9 cellular contexts compared by ENCODE assay signal in the genomic region with DNA sequence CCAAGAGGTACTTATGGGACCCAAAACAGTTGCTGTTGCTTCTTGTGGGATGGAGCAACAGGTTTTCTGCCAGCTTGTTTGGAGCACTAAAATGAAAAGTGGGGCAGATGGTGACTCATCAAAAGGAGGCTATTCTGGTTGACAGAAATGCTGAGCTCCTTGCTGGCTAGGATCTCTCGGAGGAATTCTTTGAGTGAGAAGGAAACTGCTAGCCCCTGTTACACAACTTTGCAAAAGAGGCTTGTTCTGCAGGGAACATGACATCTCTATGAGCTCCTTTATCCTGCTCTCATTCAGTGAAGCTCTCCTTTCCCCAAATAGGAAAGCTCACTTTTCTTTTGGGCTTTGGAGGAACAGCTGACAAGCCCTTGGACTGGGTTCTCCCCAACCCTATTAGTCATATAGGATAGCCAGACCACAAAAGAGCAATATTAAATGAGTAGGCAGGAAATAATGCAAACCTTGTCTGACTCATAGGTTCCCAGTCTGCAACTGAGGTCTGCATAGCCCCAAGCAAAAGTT.
DNase-seq lines count a peak whose midpoint lies in the region; ATAC-seq and TF ChIP-seq lines count a peak whose summit lies in the region.
"Had no signal": no experiment of that assay in that cellular context is flagged by ENCODE, and none has a peak within 500 bp of the region (broad histone marks: within the 10 kb centered on the region; RNA-seq: fewer than 3 reads in every experiment).

No MANE protein-coding gene starts in this region.

- H3K4me1 ChIP-seq in ascending aorta: peaks cover 2 to 5% of the 10 kb centered on the region in 2 donors

- H3K27ac ChIP-seq in ascending aorta: no peak overlapping the region

- intact Hi-C loops in ascending aorta (cut with DNase I): no loop called here

- TF ChIP-seq CTCF in astrocyte of the cerebellum (IDR thresholded peaks at IDR 0.05; ENCODE audit: low read depth, low read length, missing control alignments): no peak
- TF ChIP-seq CTCF in ascending aorta (IDR thresholded peaks at IDR 0.05): no peak

- ATAC-seq in GM18517 (IDR thresholded peaks at IDR 0.05; ENCODE audit: unreplicated experiment): no peak

- H3K27me3 ChIP-seq in ascending aorta: no peaks in the 10 kb centered on the region

- no peak overlapping the region for H3K4me3 ChIP-seq in astrocyte of the cerebellum (ENCODE audit: low read depth, low read length)
- no peak overlapping the region for H3K4me3 ChIP-seq in ascending aorta

- in situ Hi-C loops in astrocyte of the cerebellum (cut with HindIII; ENCODE audit: low sequenced_read_pairs): no loop called here

- peaks cover 70 to 84% of the 10 kb centered on the region in 2 donors for H3K36me3 ChIP-seq in ascending aorta

- peak; percentile 84 for DNase-seq in AG20443 (ENCODE audit: low spot score)
- peak; percentile 89 to 92 for DNase-seq in Kasumi-1 (lab: John Stamatoyannopoulos, UW)
- peak; percentile 83 for DNase-seq in astrocyte of the cerebellum (ENCODE audit: low read depth)
- DNase-seq in lung microvascular endothelial cell (ENCODE audit: low read depth in 2 of 2): peak; percentile 31 to 83
- no peak for DNase-seq in NCI-H526 treated with DMSO at 0.1 percent for 48 hours (lab: John Stamatoyannopoulos, UW)
- DNase-seq in pons (ENCODE audit: low spot score): no peak
- DNase-seq in ascending aorta (ENCODE audit: low spot score in 2 of 2): no peak
- DNase-seq: activated CD8-positive, alpha-beta memory T cell treated with anti-CD3 and anti-CD28 coated beads, Interleukin-2, amount 50 U/mL, for 4 hours had no signal

- no peaks in the 10 kb centered on the region for H3K9me3 ChIP-seq in ascending aorta

Comparison
In these comparisons a context has a peak if more than half of its experiments do, and no peak if none do; other contexts are left out.
1. DNase-seq: peak in AG20443 (single experiment), Kasumi-1 (2 of 2), astrocyte of the cerebellum (single experiment) and lung microvascular endothelial cell (2 of 2); none in NCI-H526 treated with DMSO at 0.1 percent for 48 hours (single experiment), pons (single experiment) and ascending aorta (0 of 2).